Comparison of ENCODE assay signal across 21 cellular contexts in genomic region chrX:148662014-148662413, GRCh38.
A peak's percentile ranks its signal among the peaks of the same experiment; 100 is the strongest.
DNase-seq lines count a peak whose midpoint lies in the region; ATAC-seq, FAIRE-seq and TF ChIP-seq lines count a peak whose summit lies in the region.
"Had no signal": no experiment of that assay in that cellular context is flagged by ENCODE, and none has a peak within 500 bp of the region (broad histone marks: within the 10 kb centered on the region; RNA-seq: fewer than 3 reads in every experiment).

No MANE protein-coding gene starts in this region.

- WGBS in K562 (ENCODE audit: insufficient coverage, low coverage, missing lambda C conversion rate): 0% methylated on average over 1 of the region's 1 CpG

- H3K4me3 ChIP-seq in OCI-LY7 (ENCODE audit: low read depth, low read length, poor library complexity, severe bottlenecking): no peak overlapping the region
- no peak overlapping the region for H3K4me3 ChIP-seq in K562
- H3K4me3 ChIP-seq: A549 had no signal

- peak overlapping the region; percentile 59 for H3K27ac Mint-ChIP-seq in activated naive CD4-positive, alpha-beta T cell treated with anti-CD3 and anti-CD28 coated beads, Interleukin-2, amount 50 U/mL, for 24 hours
- H3K27ac Mint-ChIP-seq in activated naive CD4-positive, alpha-beta T cell treated with anti-CD3 and anti-CD28 coated beads, Interleukin-2, amount 50 U/mL, for 72 hours: no peak overlapping the region
- H3K27ac Mint-ChIP-seq: B cell; CD4-positive, alpha-beta T cell; CD8-positive, alpha-beta T cell had no signal

- H3K27ac ChIP-seq in OCI-LY7 (ENCODE audit: low read depth, low read length, poor library complexity, severe bottlenecking): no peak overlapping the region
- H3K27ac ChIP-seq in K562 (ENCODE audit: extremely low read depth, low read depth, low read length): no peak overlapping the region
- H3K27ac ChIP-seq: 22Rv1; A549; BLaER1 treated with 17β-estradiol and CSF1 and Interleukin-3, amounts not matched to agents 10 nM and 100 nM; C4-2B had no signal

- H3K4me2 ChIP-seq in OCI-LY7 (ENCODE audit: low read length) (no peak overlapping the region), K562 (ENCODE audit: insufficient read depth, low read length) (no peak overlapping the region)
- H3K4me2 ChIP-seq: A549; BLaER1 treated with 17β-estradiol and CSF1 and Interleukin-3, amounts not matched to agents 10 nM and 100 nM had no signal

- BruUV-seq in OCI-LY7 (replicated peaks; lab: Mats Ljungman, UMichigan) (TSS peak; percentile 72), K562 (replicated peaks; lab: Mats Ljungman, UMichigan) (no TSS peak)

- peaks cover 7% of the 10 kb centered on the region for H3K36me3 Mint-ChIP-seq in activated naive CD4-positive, alpha-beta T cell treated with anti-CD3 and anti-CD28 coated beads, Interleukin-2, amount 50 U/mL, for 24 hours
- peaks cover 0 to under 1% of the 10 kb centered on the region in 2 donors for H3K36me3 Mint-ChIP-seq in activated naive CD4-positive, alpha-beta T cell treated with anti-CD3 and anti-CD28 coated beads, Interleukin-2, amount 50 U/mL, for 72 hours
- H3K36me3 Mint-ChIP-seq: CD8-positive, alpha-beta T cell had no signal

- peaks cover 85% of the 10 kb centered on the region for H3K36me3 ChIP-seq in OCI-LY7 (ENCODE audit: insufficient read depth, low read length)
- H3K36me3 ChIP-seq in K562 (ENCODE audit: control insufficient read depth, insufficient read depth, low read length): no peaks in the 10 kb centered on the region

- DNase-seq in activated naive CD4-positive, alpha-beta T cell treated with anti-CD3 and anti-CD28 coated beads, Interleukin-2, amount 50 U/mL, for 72 hours (ENCODE audit: low spot score in 2 of 2): no peak
- DNase-seq in OCI-LY7 (ENCODE audit: low spot score) (no peak), K562 (ENCODE audit: extremely low read depth in 1 of 4, low spot score in 3 of 4) (no peak), Right ventricle myocardium inferior (ENCODE audit: missing footprints) (no peak)
- DNase-seq: AML-193; Caco-2; Calu3; CD4-positive, alpha-beta T cell; CD8-positive, alpha-beta T cell; DMS79 treated with DMSO at 0.1 percent for 48 hours; GF-D8 had no signal

- no peak overlapping the region for H3K9ac ChIP-seq in K562 (ENCODE audit: insufficient read depth in 1 of 2, low read depth in 2 of 2, low read length in 2 of 2)
- H3K9ac ChIP-seq: BLaER1 treated with 17β-estradiol and CSF1 and Interleukin-3, amounts not matched to agents 10 nM and 100 nM had no signal

- in situ Hi-C loops in K562 (cut with MboI): no loop called here

- H3K4me1 ChIP-seq in OCI-LY7 (ENCODE audit: insufficient read depth, low read length, poor library complexity, severe bottlenecking) (peaks cover 25% of the 10 kb centered on the region), K562 (replicated peaks in 1 of 2; ENCODE audit: control insufficient read depth in 2 of 2, insufficient read depth in 2 of 2, low read length in 2 of 2) (no peaks in the 10 kb centered on the region)
- H3K4me1 ChIP-seq: A549, Caco-2 had no signal

- H3K9me2 ChIP-seq in OCI-LY7 (ENCODE audit: insufficient read depth, low read length): no peaks in the 10 kb centered on the region

- no peak for TF ChIP-seq POLR2A in K562 (conservative IDR thresholded peaks at IDR 0.05)

- peaks cover 65% of the 10 kb centered on the region for H3K79me2 ChIP-seq in OCI-LY7 (ENCODE audit: insufficient read depth, low read depth, low read length)
- H3K79me2 ChIP-seq in K562 (ENCODE audit: control insufficient read depth, insufficient read depth, low read length): no peaks in the 10 kb centered on the region

- TF ChIP-seq EP300 in K562 (IDR thresholded peaks at IDR 0.05; ENCODE audit: low read length): no peak

- TF ChIP-seq CTCF in OCI-LY7 (conservative IDR thresholded peaks at IDR 0.05; ENCODE audit: low read length): no peak
- no peak for TF ChIP-seq CTCF in K562 (IDR thresholded peaks at IDR 0.05 in 2 of 3, conservative IDR thresholded peaks at IDR 0.05 in 1 of 3; ENCODE audit: insufficient read depth in 2 of 3, low read depth in 1 of 3, low read length in 3 of 3)

- H2AFZ ChIP-seq in OCI-LY7 (ENCODE audit: low read length) (no peak overlapping the region), K562 (ENCODE audit: low read depth, low read length) (no peak overlapping the region)

- H3K4me1 Mint-ChIP-seq in activated naive CD4-positive, alpha-beta T cell treated with anti-CD3 and anti-CD28 coated beads, Interleukin-2, amount 50 U/mL, for 24 hours: no peaks in the 10 kb centered on the region

- H3K9me1 ChIP-seq in K562 (ENCODE audit: control insufficient read depth, insufficient read depth, low read length): no peaks in the 10 kb centered on the region

- H3K9me3 ChIP-seq in OCI-LY7 (ENCODE audit: low read length): peaks cover 22% of the 10 kb centered on the region; the same call in 1 of the 2 replicates
- H3K9me3 ChIP-seq in K562 (replicated peaks; ENCODE audit: control insufficient read depth, insufficient read depth, low read depth, low read length): no peaks in the 10 kb centered on the region; the same call in 1 of the 2 replicates
- H3K9me3 ChIP-seq: A549, Caco-2 had no signal

- ATAC-seq in activated naive CD4-positive, alpha-beta T cell treated with anti-CD3 and anti-CD28 coated beads, Interleukin-2, amount 50 U/mL, for 72 hours: no peak
- ATAC-seq in K562: no peak
- ATAC-seq in Right ventricle myocardium inferior: no peak
- ATAC-seq: A549; CD8-positive, alpha-beta T cell had no signal

- CTCF ChIA-PET in OCI-LY7 (lab: Charles Lee; ENCODE audit: unreplicated experiment) (no interaction called here), K562 (lab: Yijun Ruan, JAX; ENCODE audit: low intra/inter-chr PET ratio) (no interaction called here)

- peaks cover 4% of the 10 kb centered on the region for H3K9me3 Mint-ChIP-seq in activated naive CD4-positive, alpha-beta T cell treated with anti-CD3 and anti-CD28 coated beads, Interleukin-2, amount 50 U/mL, for 24 hours
- H3K9me3 Mint-ChIP-seq in activated naive CD4-positive, alpha-beta T cell treated with anti-CD3 and anti-CD28 coated beads, Interleukin-2, amount 50 U/mL, for 72 hours: no peaks in the 10 kb centered on the region
- H3K9me3 Mint-ChIP-seq: CD4-positive, alpha-beta T cell; CD8-positive, alpha-beta T cell had no signal

- intact Hi-C loops in OCI-LY7 (cut with micrococcal nuclease; ENCODE audit: unreplicated experiment) (no loop called here), K562 (cut with micrococcal nuclease) (no loop called here), Right ventricle myocardium inferior (cut with DNase I) (no loop called here)

- H4K20me1 ChIP-seq in OCI-LY7 (ENCODE audit: insufficient read depth, low read length): no peaks in the 10 kb centered on the region
- H4K20me1 ChIP-seq in K562 (replicated peaks; ENCODE audit: control insufficient read depth, insufficient read depth, low read length): no peaks in the 10 kb centered on the region
- H4K20me1 ChIP-seq: BLaER1 treated with 17β-estradiol and CSF1 and Interleukin-3, amounts not matched to agents 10 nM and 100 nM had no signal

- no peak overlapping the region for H3K4me3 Mint-ChIP-seq in activated naive CD4-positive, alpha-beta T cell treated with anti-CD3 and anti-CD28 coated beads, Interleukin-2, amount 50 U/mL, for 24 hours
- H3K4me3 Mint-ChIP-seq: B cell; CD4-positive, alpha-beta T cell; CD8-positive, alpha-beta T cell had no signal

- TF ChIP-seq RAD21 in K562 (CRISPR knock-in tag; conservative IDR thresholded peaks at IDR 0.05 in 1 of 2, IDR thresholded peaks at IDR 0.05 in 1 of 2): no peak

- H3K27me3 Mint-ChIP-seq in activated naive CD4-positive, alpha-beta T cell treated with anti-CD3 and anti-CD28 coated beads, Interleukin-2, amount 50 U/mL, for 24 hours: no peaks in the 10 kb centered on the region
- H3K27me3 Mint-ChIP-seq: B cell; CD4-positive, alpha-beta T cell had no signal

- POLR2A ChIA-PET in OCI-LY7 (lab: Charles Lee): no interaction called here
- POLR2A ChIA-PET in K562 (lab: Yijun Ruan, JAX): no interaction called here

- no peaks in the 10 kb centered on the region for H3K27me3 ChIP-seq in K562 (ENCODE audit: control insufficient read depth in 2 of 2, insufficient read depth in 2 of 2, low read length in 2 of 2)
- H3K27me3 ChIP-seq: BLaER1 treated with 17β-estradiol and CSF1 and Interleukin-3, amounts not matched to agents 10 nM and 100 nM had no signal

- FAIRE-seq in K562 (lab: Jason Lieb, UNC): no peak
- FAIRE-seq: A549, D721Med, G401.6, GM12892, GM18507 had no signal

TF ChIP-seq in K562, 482 proteins besides CTCF, POLR2A, EP300 and RAD21:
- TF ChIP-seq RAD51 (IDR thresholded peaks at IDR 0.05; ENCODE audit: borderline replicate concordance, low read depth) (peak; percentile 63), CXXC5 (CRISPR knock-in tag; IDR thresholded peaks at IDR 0.05) (no peak), CREBBP (IDR thresholded peaks at IDR 0.05; ENCODE audit: low read depth, low read length) (no peak), USF2 (CRISPR knock-in tag; IDR thresholded peaks at IDR 0.05) (peak; percentile 20; the same call in 1 of the 2 replicates), TFE3 (CRISPR knock-in tag; IDR thresholded peaks at IDR 0.05) (peak; percentile 71)
